Comparison of ENCODE assay signal across 7 cellular contexts in genomic region chr4:183377491-183377890, GRCh38. TPM values are rescaled to one million over a fixed set of nuclear protein-coding genes. Genes with fewer than 3 reads are reported as not detected.
"Had no signal": no experiment of that assay in that cellular context is flagged by ENCODE, and none has a peak within 500 bp of the region (broad histone marks: within the 10 kb centered on the region; RNA-seq: fewer than 3 reads in every experiment).

No MANE protein-coding gene starts in this region.

- H3K4me3 Mint-ChIP-seq: GM23338, H9, IgD-negative memory B cell had no signal

- H3K27ac Mint-ChIP-seq: GM23338, H9, IgD-negative memory B cell had no signal

- DNase-seq: H9, HCEC 1CT had no signal

- H3K4me1 Mint-ChIP-seq: GM23338, IgD-negative memory B cell had no signal

- ATAC-seq: GM23338, HepG2 had no signal

RNA-seq across cellular contexts. Expression of gene CLDN24, which starts 55.3 kb away (rescaled TPM):
- total RNA-seq: GM23338, H1, H9, HepG2, HT-29 had no signal

RNA-seq across cellular contexts. Expression of gene CLDN22, which starts 57.4 kb away (rescaled TPM):
- total RNA-seq: GM23338, H1, H9, HepG2, HT-29 had no signal
